In the genomic region with DNA sequence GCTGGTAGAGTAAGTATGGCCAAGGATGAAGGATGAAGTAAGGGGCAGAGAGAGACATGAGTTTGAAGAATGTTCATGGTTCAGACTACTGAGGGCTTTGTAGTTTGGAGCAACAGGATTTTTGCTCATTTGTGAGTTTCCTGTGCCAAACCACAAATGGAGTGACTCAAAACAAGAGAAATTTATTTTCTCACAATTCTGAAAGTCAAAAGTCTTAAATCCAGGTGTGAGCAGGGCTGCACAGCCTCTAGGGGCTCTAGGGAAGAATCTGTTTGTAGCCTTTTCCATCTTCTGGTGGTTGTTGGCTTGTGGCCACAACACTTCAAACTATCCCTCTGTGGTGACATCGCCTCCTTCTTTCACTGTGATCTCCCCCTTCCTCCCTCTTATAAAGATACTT, we compare ENCODE assay signal across 10 cellular contexts. TPM values are rescaled to one million over a fixed set of nuclear protein-coding genes. Genes with fewer than 3 reads are reported as not detected.
A peak's percentile ranks its signal among the peaks of the same experiment; 100 is the strongest.
DNase-seq lines count a peak whose midpoint lies in the region; ATAC-seq lines count a peak whose summit lies in the region.
"Had no signal": no experiment of that assay in that cellular context is flagged by ENCODE, and none has a peak within 500 bp of the region (broad histone marks: within the 10 kb centered on the region; RNA-seq: fewer than 3 reads in every experiment).

No MANE protein-coding gene starts in this region.

- H3K36me3 ChIP-seq in thymus (ENCODE audit: control insufficient read depth, insufficient read depth): no peaks in the 10 kb centered on the region

- no peaks in the 10 kb centered on the region for H3K27me3 ChIP-seq in thymus (ENCODE audit: control insufficient read depth, insufficient read depth)

- peak; percentile 64 for ATAC-seq in HG02938 (IDR thresholded peaks at IDR 0.05; ENCODE audit: unreplicated experiment)
- peak; percentile 67 to 70 for ATAC-seq in activated T-cell treated with anti-CD3 and anti-CD28 coated beads, Interleukin-2, amount 50 U/mL, for 72 hours (replicated peaks in 1 of 2)

- 5% methylated on average over 1 of the region's 1 CpG for WGBS in thymus

- H3K27ac Mint-ChIP-seq in activated T-cell treated with anti-CD3 and anti-CD28 coated beads, Interleukin-2, amount 50 U/mL, for 72 hours: no peak overlapping the region

- peaks cover 41% of the 10 kb centered on the region for H3K4me1 ChIP-seq in thymus (ENCODE audit: control insufficient read depth, insufficient read depth, low read length)

- H3K4me3 ChIP-seq in thymus (ENCODE audit: low read length): no peak overlapping the region

- H3K4me3 Mint-ChIP-seq in activated T-cell treated with anti-CD3 and anti-CD28 coated beads, Interleukin-2, amount 50 U/mL, for 72 hours: no peak overlapping the region

- no peaks in the 10 kb centered on the region for H3K9me3 ChIP-seq in thymus (ENCODE audit: control insufficient read depth)

- H3K36me3 Mint-ChIP-seq in activated T-cell treated with anti-CD3 and anti-CD28 coated beads, Interleukin-2, amount 50 U/mL, for 72 hours (ENCODE audit: insufficient read depth in 2 of 2): peaks cover 0 to 2% of the 10 kb centered on the region in 2 donors

- H3K27ac ChIP-seq in thymus (ENCODE audit: low read depth): peak overlapping the region; percentile 13

- peak in 2 of 3 donors; percentile 13 to 37 for DNase-seq in stimulated activated CD4-positive, alpha-beta T cell treated with anti-CD3 and anti-CD28 coated beads, Interleukin-12 subunit alpha, Interleukin-12 subunit beta, amount 100 ng/mL, for 48 hours (ENCODE audit: low read depth in 2 of 3, low spot score in 1 of 3)
- DNase-seq in stimulated activated CD4-positive, alpha-beta T cell treated with anti-CD3 and anti-CD28 coated beads, Interleukin-12 subunit alpha, Interleukin-12 subunit beta, amount 100 ng/mL, for 4 hours: no peak
- peak; percentile 25 to 40 for DNase-seq in activated T-cell treated with anti-CD3 and anti-CD28 coated beads, Interleukin-2, amount 50 U/mL, for 72 hours
- DNase-seq in DMS153 (lab: John Stamatoyannopoulos, UW) (no peak), D341Med (ENCODE audit: low spot score) (no peak), NCI-H524 treated with DMSO at 0.1 percent for 48 hours (lab: John Stamatoyannopoulos, UW) (no peak)
- DNase-seq: activated CD4-positive, CD25-positive, alpha-beta regulatory T cell; IMR-90 had no signal

- H3K4me1 Mint-ChIP-seq in activated T-cell treated with anti-CD3 and anti-CD28 coated beads, Interleukin-2, amount 50 U/mL, for 72 hours (ENCODE audit: low read depth): peaks cover 31% of the 10 kb centered on the region

- peaks cover 0 to 2% of the 10 kb centered on the region in 2 donors for H3K9me3 Mint-ChIP-seq in activated T-cell treated with anti-CD3 and anti-CD28 coated beads, Interleukin-2, amount 50 U/mL, for 72 hours

- H3K27me3 Mint-ChIP-seq in activated T-cell treated with anti-CD3 and anti-CD28 coated beads, Interleukin-2, amount 50 U/mL, for 72 hours (ENCODE audit: low read depth): no peaks in the 10 kb centered on the region

RNA-seq across cellular contexts. Expression of gene RHOU, which starts 58.9 kb away (rescaled TPM):
- total RNA-seq in activated T-cell treated with anti-CD3 and anti-CD28 coated beads, Interleukin-2, amount 50 U/mL, for 72 hours: under 1 TPM; 0.70 to 0.88 TPM
- polyA plus RNA-seq in thymus: 23.9 TPM

Comparison
In these comparisons a context has a peak if more than half of its experiments do, and no peak if none do; other contexts are left out.
1. DNase-seq: peak in stimulated activated CD4-positive, alpha-beta T cell treated with anti-CD3 and anti-CD28 coated beads, Interleukin-12 subunit alpha, Interleukin-12 subunit beta, amount 100 ng/mL, for 48 hours (2 of 3) and activated T-cell treated with anti-CD3 and anti-CD28 coated beads, Interleukin-2, amount 50 U/mL, for 72 hours (2 of 2); none in stimulated activated CD4-positive, alpha-beta T cell treated with anti-CD3 and anti-CD28 coated beads, Interleukin-12 subunit alpha, Interleukin-12 subunit beta, amount 100 ng/mL, for 4 hours (single experiment), DMS153 (single experiment), D341Med (single experiment) and NCI-H524 treated with DMSO at 0.1 percent for 48 hours (single experiment).